ENCODE assay signal across 8 cellular contexts in genomic region chr3:45612918-45613602, GRCh38. TPM values are rescaled to one million over a fixed set of nuclear protein-coding genes. Genes with fewer than 3 reads are reported as not detected.
DNase-seq lines count a peak whose midpoint lies in the region; ATAC-seq and TF ChIP-seq lines count a peak whose summit lies in the region.

No MANE protein-coding gene starts in this region.

- peak; percentile 84 for ATAC-seq in GM18868 (IDR thresholded peaks at IDR 0.05; ENCODE audit: unreplicated experiment)
- ATAC-seq in HG02678 (IDR thresholded peaks at IDR 0.05; ENCODE audit: unreplicated experiment), result peak; percentile 79
- peak; percentile 87 for ATAC-seq in memory B cell (ENCODE audit: low read depth)
- no peak for ATAC-seq in T-cell (replicated peaks in 1 of 4)

- DNase-seq in NCI-H2029 treated with DMSO at 0.1 percent for 48 hours (lab: John Stamatoyannopoulos, UW) (peak; percentile 82), memory B cell (ENCODE audit: low spot score in 2 of 2) (peak in 1 of 2 donors; percentile 31), SW 1271 (lab: John Stamatoyannopoulos, UW) (no peak), A172 (ENCODE audit: low spot score) (no peak), glutamatergic neuron (no peak), T-cell (no peak)

- POLR2A ChIA-PET in T-cell (lab: Charles Lee), result no interaction called here

- H3K27me3 Mint-ChIP-seq in memory B cell (no peaks in the 10 kb centered on the region), glutamatergic neuron (ENCODE audit: unreplicated experiment) (no peaks in the 10 kb centered on the region), T-cell (no peaks in the 10 kb centered on the region)

- CTCF ChIA-PET in T-cell (lab: Charles Lee), result no interaction called here

- peaks cover 53% of the 10 kb centered on the region for H3K4me1 Mint-ChIP-seq in memory B cell
- H3K4me1 Mint-ChIP-seq in glutamatergic neuron (ENCODE audit: low read depth, unreplicated experiment), result peaks cover 5% of the 10 kb centered on the region
- H3K4me1 Mint-ChIP-seq in T-cell, result peaks cover 28 to 64% (median 56%) of the 10 kb centered on the region in 3 donors

- H3K4me3 Mint-ChIP-seq in memory B cell, result peak overlapping the region; percentile 64
- H3K4me3 Mint-ChIP-seq in glutamatergic neuron (ENCODE audit: unreplicated experiment), result no peak overlapping the region
- no peak overlapping the region for H3K4me3 Mint-ChIP-seq in T-cell

- H3K27ac Mint-ChIP-seq in memory B cell (peak overlapping the region; percentile 18), glutamatergic neuron (ENCODE audit: unreplicated experiment) (no peak overlapping the region), T-cell (no peak overlapping the region)

- no peak for TF ChIP-seq CTCF in glutamatergic neuron (IDR thresholded peaks at IDR 0.05; ENCODE audit: partially characterized antibody, unreplicated experiment)

- H3K9me3 Mint-ChIP-seq in memory B cell, result no peaks in the 10 kb centered on the region
- H3K9me3 Mint-ChIP-seq in glutamatergic neuron (ENCODE audit: unreplicated experiment), result peaks cover 5% of the 10 kb centered on the region
- H3K9me3 Mint-ChIP-seq in T-cell, result no peaks in the 10 kb centered on the region

- H3K36me3 Mint-ChIP-seq in memory B cell, result peaks cover 18% of the 10 kb centered on the region
- no peaks in the 10 kb centered on the region for H3K36me3 Mint-ChIP-seq in glutamatergic neuron (ENCODE audit: unreplicated experiment)
- peaks cover 30% of the 10 kb centered on the region for H3K36me3 Mint-ChIP-seq in T-cell

RNA-seq across cellular contexts. Expression of gene LIMD1, which starts 18.5 kb away (rescaled TPM):
- 8.7 TPM in 2 replicates for total RNA-seq in A172 (2014; rRNA removed; shearing (Covaris generic))
- total RNA-seq in glutamatergic neuron (ENCODE audit: unreplicated experiment), result 5.2 TPM
- 10 to 100 TPM; 21.1 to 40.2 (median 31.3) TPM for total RNA-seq in T-cell

Comparison
In these comparisons a context has a peak if more than half of its experiments do, and no peak if none do; other contexts are left out.
1. ATAC-seq: peak in GM18868 (single experiment), HG02678 (single experiment) and memory B cell (single experiment); none in T-cell (0 of 4).